8 cellular contexts compared by ENCODE assay signal in genomic region chr10:73590881-73591577, GRCh38. TPM values are rescaled to one million over a fixed set of nuclear protein-coding genes. Genes with fewer than 3 reads are reported as not detected.
DNase-seq lines count a peak whose midpoint lies in the region; ATAC-seq, FAIRE-seq and TF ChIP-seq lines count a peak whose summit lies in the region.

Gene USP54 (minus strand): TSS chr10:73591342. CDS start chr10:73575658, 15,684 bp downstream.

- no peak within 1 kb of the TSS for H3K23ac ChIP-seq in mesendoderm (ENCODE audit: low read length)

- intact Hi-C loops in activated CD4-positive, alpha-beta T cell treated with anti-CD3 and anti-CD28 coated beads, Interleukin-2, amount 10 ng/mL, durations not matched to agents 24 days and 14 days (cut with micrococcal nuclease), result no loop called here
- intact Hi-C loops in endothelial cell of umbilical vein (cut with micrococcal nuclease) (no loop called here), thyroid gland (cut with DNase I) (no loop called here)

- peak within 1 kb of the TSS; percentile 63 for H3K27ac Mint-ChIP-seq in activated CD4-positive, alpha-beta T cell treated with anti-CD3 and anti-CD28 coated beads, Interleukin-2, amount 10 ng/mL, durations not matched to agents 24 days and 14 days

- H3K79me2 ChIP-seq in endothelial cell of umbilical vein (ENCODE audit: control insufficient read depth, insufficient read depth, low read length), result no peaks in the 10 kb centered on the region
- H3K79me2 ChIP-seq in mesendoderm (ENCODE audit: control insufficient read depth, insufficient read depth, low read length), result peaks cover 2% of the 10 kb centered on the region

- peak within 1 kb of the TSS; percentile 61 for H3K4me2 ChIP-seq in endothelial cell of umbilical vein (ENCODE audit: insufficient read depth, low read length)
- H3K4me2 ChIP-seq in mesendoderm (ENCODE audit: low read length), result no peak within 1 kb of the TSS

- peak within 1 kb of the TSS; percentile 72 for H3K4me3 Mint-ChIP-seq in activated CD4-positive, alpha-beta T cell treated with anti-CD3 and anti-CD28 coated beads, Interleukin-2, amount 10 ng/mL, durations not matched to agents 24 days and 14 days

- H3K36me3 ChIP-seq in endothelial cell of umbilical vein (ENCODE audit: control insufficient read depth in 2 of 2, extremely low read depth in 1 of 2, insufficient read depth in 2 of 2, low read length in 2 of 2) (no peaks in the 10 kb centered on the region), mesendoderm (ENCODE audit: control insufficient read depth, insufficient read depth, low read length) (no peaks in the 10 kb centered on the region), thyroid gland (no peaks in the 10 kb centered on the region)

- H4K20me1 ChIP-seq in endothelial cell of umbilical vein (replicated peaks; ENCODE audit: control insufficient read depth, extremely low read depth, insufficient read depth, low read length), result no peaks in the 10 kb centered on the region

- dilution Hi-C loops in endothelial cell of umbilical vein (cut with MboI; ENCODE audit: extremely low pct_ligation_motif_present, low sequenced_read_pairs), result no loop called here

- H3K27me3 ChIP-seq in endothelial cell of umbilical vein (ENCODE audit: control insufficient read depth in 2 of 2, insufficient read depth in 2 of 2, low read length in 2 of 2), result peaks cover 12% of the 10 kb centered on the region in 2 experiments
- H3K27me3 ChIP-seq in mesendoderm (ENCODE audit: insufficient read depth, low read length, poor library complexity), result no peaks in the 10 kb centered on the region
- no peaks in the 10 kb centered on the region for H3K27me3 ChIP-seq in thyroid gland

- CTCF ChIA-PET in endothelial cell of umbilical vein (lab: Charles Lee), result interaction anchor here (0.6 to 1.9 kb wide), 6 partner anchors 10 to 52 kb away, joined by 3 to 13 read pairs (median 4); no protein-coding TSS in a partner anchor

- BruUV-seq in endothelial cell of umbilical vein (replicated peaks; lab: Mats Ljungman, UMichigan), result TSS peak; percentile 21

- peak within 1 kb of the TSS; percentile 70 for H3K4ac ChIP-seq in mesendoderm (ENCODE audit: low read depth, low read length)

- H2BK5ac ChIP-seq in mesendoderm (ENCODE audit: low read length), result no peak within 1 kb of the TSS

- H4K5ac ChIP-seq in mesendoderm (ENCODE audit: low read length), result no peak within 1 kb of the TSS

- H2AFZ ChIP-seq in endothelial cell of umbilical vein (ENCODE audit: low read depth, low read length), result no peak within 1 kb of the TSS

- no peaks in the 10 kb centered on the region for H3K9me3 Mint-ChIP-seq in activated CD4-positive, alpha-beta T cell treated with anti-CD3 and anti-CD28 coated beads, Interleukin-2, amount 10 ng/mL, durations not matched to agents 24 days and 14 days

- H3K4me1 Mint-ChIP-seq in activated CD4-positive, alpha-beta T cell treated with anti-CD3 and anti-CD28 coated beads, Interleukin-2, amount 10 ng/mL, durations not matched to agents 24 days and 14 days, result peaks cover 19% of the 10 kb centered on the region

- peak within 1 kb of the TSS; percentile 35 for H2AK5ac ChIP-seq in mesendoderm (ENCODE audit: low read length)

- H3K36me3 Mint-ChIP-seq in activated CD4-positive, alpha-beta T cell treated with anti-CD3 and anti-CD28 coated beads, Interleukin-2, amount 10 ng/mL, durations not matched to agents 24 days and 14 days (ENCODE audit: low read depth), result no peaks in the 10 kb centered on the region

- peak within 1 kb of the TSS; percentile 70 for H3K56ac ChIP-seq in mesendoderm (ENCODE audit: low read length)

- H3K4me1 ChIP-seq in endothelial cell of umbilical vein (ENCODE audit: control insufficient read depth, extremely low read depth, insufficient read depth, low read length) (peaks cover 27% of the 10 kb centered on the region), mesendoderm (ENCODE audit: control insufficient read depth, low read depth, low read length) (peaks cover 2% of the 10 kb centered on the region), thyroid gland (peaks cover 71 to 74% of the 10 kb centered on the region in 2 donors)

- H3K9ac ChIP-seq in endothelial cell of umbilical vein (replicated peaks; ENCODE audit: extremely low read depth, insufficient read depth, low read length), result peak within 1 kb of the TSS; percentile 44
- peak within 1 kb of the TSS; percentile 42 for H3K9ac ChIP-seq in mesendoderm (ENCODE audit: low read length)

- peak within 1 kb of the TSS; percentile 60 for H3K18ac ChIP-seq in mesendoderm (ENCODE audit: low read length)

- FAIRE-seq in endothelial cell of umbilical vein (lab: Jason Lieb, UNC), result peak; percentile 72

- POLR2A ChIA-PET in endothelial cell of umbilical vein (lab: Charles Lee), result no interaction called here

- TF ChIP-seq CTCF in endothelial cell of umbilical vein (IDR thresholded peaks at IDR 0.05; ENCODE audit: extremely low read depth in 1 of 2, insufficient read depth in 1 of 2, low read depth in 1 of 2, low read length in 2 of 2), result no peak
- TF ChIP-seq CTCF in thyroid gland (IDR thresholded peaks at IDR 0.05), result no peak

- H3K79me1 ChIP-seq in mesendoderm (ENCODE audit: low read length), result peaks cover 3% of the 10 kb centered on the region

- H3K9me3 ChIP-seq in endothelial cell of umbilical vein (replicated peaks; ENCODE audit: control insufficient read depth, insufficient read depth, low read length) (no peaks in the 10 kb centered on the region), thyroid gland (no peaks in the 10 kb centered on the region)

- H3K4me3 ChIP-seq in endothelial cell of umbilical vein (replicated peaks in 1 of 3; ENCODE audit: insufficient read depth in 1 of 3, low read depth in 1 of 3, low read length in 3 of 3) (no peak within 1 kb of the TSS), mesendoderm (ENCODE audit: low read length) (no peak within 1 kb of the TSS), thyroid gland (replicated peaks in 1 of 3) (no peak within 1 kb of the TSS)

- H3K27me3 Mint-ChIP-seq in activated CD4-positive, alpha-beta T cell treated with anti-CD3 and anti-CD28 coated beads, Interleukin-2, amount 10 ng/mL, durations not matched to agents 24 days and 14 days, result no peaks in the 10 kb centered on the region

- peak within 1 kb of the TSS; percentile 85 for H2BK15ac ChIP-seq in mesendoderm (replicated peaks; ENCODE audit: low read depth)

- peak; percentile 67 for ATAC-seq in SK-N-SH treated with all-trans-retinoic acid at 6 μM for 48 hours
- no peak for ATAC-seq in GM18907 (IDR thresholded peaks at IDR 0.05; ENCODE audit: unreplicated experiment)

- H2BK120ac ChIP-seq in mesendoderm (ENCODE audit: low read depth, low read length), result peak within 1 kb of the TSS; percentile 45

- peak within 1 kb of the TSS; percentile 35 for H3K27ac ChIP-seq in endothelial cell of umbilical vein (ENCODE audit: insufficient read depth, low read depth, low read length)
- peak within 1 kb of the TSS; percentile 83 for H3K27ac ChIP-seq in mesendoderm (ENCODE audit: low read depth, low read length)
- peak within 1 kb of the TSS; percentile 87 to 92 (median 88) for H3K27ac ChIP-seq in thyroid gland

- TF ChIP-seq POLR2A in endothelial cell of umbilical vein (IDR thresholded peaks at IDR 0.05; ENCODE audit: low read depth, low read length) (no peak), thyroid gland (IDR thresholded peaks at IDR 0.05) (peak in 1 of 2 donors; percentile 58)

- WGBS in mesendoderm (ENCODE audit: extremely low coverage, insufficient coverage, low lambda C conversion rate), result no CpG with 5 or more reads among the region's 4 CpGs
- 18 to 23% methylated on average over 4 of the region's 4 CpGs for WGBS in thyroid gland, 2 donors

- H4K8ac ChIP-seq in mesendoderm (ENCODE audit: low read depth, low read length), result peak within 1 kb of the TSS; percentile 2

- DNase-seq in activated CD4-positive, alpha-beta T cell treated with anti-CD3 and anti-CD28 coated beads, Interleukin-2, amount 10 ng/mL, durations not matched to agents 24 days and 14 days, result peak; percentile 75
- no peak for DNase-seq in activated CD4-positive, alpha-beta T cell treated with anti-CD3 and anti-CD28 coated beads, Interleukin-2, amount 50 U/mL, for 1 hour
- peak; percentile 56 for DNase-seq in endothelial cell of umbilical vein (ENCODE audit: low read depth, low spot score)
- peak; percentile 98 for DNase-seq in mesendoderm
- no peak for DNase-seq in thyroid gland
- no peak for DNase-seq in ecto neural progenitor cell (ENCODE audit: low spot score)

- no peaks in the 10 kb centered on the region for H3K9me1 ChIP-seq in endothelial cell of umbilical vein (replicated peaks; ENCODE audit: control insufficient read depth, extremely low read depth, insufficient read depth, low read length)

TF ChIP-seq in SK-N-SH treated with all-trans-retinoic acid at 6 μM for 48 hours, 23 proteins besides CTCF, POLR2A, EP300 and RAD21 (continues in another document):
- no peak for TF ChIP-seq ISL1 (CRISPR knock-in tag; IDR thresholded peaks at IDR 0.05)

TF ChIP-seq in endothelial cell of umbilical vein, 7 proteins besides CTCF, POLR2A, EP300 and RAD21:
- TF ChIP-seq EZH2 (IDR thresholded peaks at IDR 0.05; ENCODE audit: borderline replicate concordance, low read depth, low read length, severe bottlenecking), result no peak
- no peak for TF ChIP-seq MAX (IDR thresholded peaks at IDR 0.05; ENCODE audit: insufficient read depth, insufficient read length)
- TF ChIP-seq FOS (IDR thresholded peaks at IDR 0.05; ENCODE audit: borderline replicate concordance, insufficient read depth, low read length), result no peak
- no peak for TF ChIP-seq MYC (IDR thresholded peaks at IDR 0.05; ENCODE audit: low read depth, low read length)
- peak; percentile 6 for TF ChIP-seq GATA2 (IDR thresholded peaks at IDR 0.05; ENCODE audit: insufficient read depth, insufficient read length, low read depth, low read length)
- TF ChIP-seq JUN (IDR thresholded peaks at IDR 0.05; ENCODE audit: borderline replicate concordance, insufficient read depth, insufficient read length, low read depth), result no peak
- no peak for TF ChIP-seq POLR2AphosphoS5 (IDR thresholded peaks at IDR 0.05; ENCODE audit: insufficient read depth, low read depth, low read length)

RNA-seq across cellular contexts. Expression of gene USP54, which starts in this region (rescaled TPM):
- 7.3 and 7.8 TPM in 2 replicates for total RNA-seq in activated CD4-positive, alpha-beta T cell treated with anti-CD3 and anti-CD28 coated beads, Interleukin-2, amount 10 ng/mL, durations not matched to agents 24 days and 14 days
- total RNA-seq in endothelial cell of umbilical vein, result 13.5 and 14.2 TPM in 2 replicates
- polyA plus RNA-seq in endothelial cell of umbilical vein, result 6.5 and 9.3 TPM in 2 replicates
- polyA plus RNA-seq in endothelial cell of umbilical vein (2011; cell fraction: cytosol; rRNA removed), result 4.5 and 5.8 TPM in 2 replicates
- 11.7 and 16.5 TPM in 2 replicates for polyA plus RNA-seq in endothelial cell of umbilical vein (2011; cell fraction: nucleus; rRNA removed)
- polyA plus RNA-seq in endothelial cell of umbilical vein (2012), result 5.4 and 10.4 TPM in 2 replicates
- 21.0 and 29.7 TPM in 2 replicates for polyA minus RNA-seq in endothelial cell of umbilical vein
- polyA minus RNA-seq in endothelial cell of umbilical vein (2011; cell fraction: cytosol; rRNA and poly(A)+ RNA removed), result 14.0 TPM
- polyA minus RNA-seq in endothelial cell of umbilical vein (2011; cell fraction: nucleus; rRNA and poly(A)+ RNA removed), result 11.0 and 14.6 TPM in 2 replicates
- 17.7 TPM for polyA plus RNA-seq in mesendoderm (2013, experiment 1 of 2)
- 17.4 TPM for polyA plus RNA-seq in mesendoderm (2013, experiment 2 of 2)
- total RNA-seq in thyroid gland, result 100 to 1,000 TPM; 159 to 315 (median 201) TPM

Comparison
In these comparisons a context has a peak if more than half of its experiments do, and no peak if none do; other contexts are left out.
1. RNA of gene USP54 (total RNA-seq): 159 to 315 TPM in thyroid gland; 13.5 to 14.2 TPM in endothelial cell of umbilical vein and 7.3 to 7.8 TPM in activated CD4-positive, alpha-beta T cell treated with anti-CD3 and anti-CD28 coated beads, Interleukin-2, amount 10 ng/mL, durations not matched to agents 24 days and 14 days; every median in the first group is over 10 times any median in the second.
2. DNase-seq: peak in activated CD4-positive, alpha-beta T cell treated with anti-CD3 and anti-CD28 coated beads, Interleukin-2, amount 10 ng/mL, durations not matched to agents 24 days and 14 days (single experiment), endothelial cell of umbilical vein (single experiment) and mesendoderm (single experiment); none in activated CD4-positive, alpha-beta T cell treated with anti-CD3 and anti-CD28 coated beads, Interleukin-2, amount 50 U/mL, for 1 hour (single experiment), thyroid gland (0 of 2) and ecto neural progenitor cell (single experiment).
3. H3K27ac ChIP-seq: peak in every context shown above with its lines; median percentile 88 in thyroid gland; 83 in mesendoderm; 35 in endothelial cell of umbilical vein.